In the genomic region with DNA sequence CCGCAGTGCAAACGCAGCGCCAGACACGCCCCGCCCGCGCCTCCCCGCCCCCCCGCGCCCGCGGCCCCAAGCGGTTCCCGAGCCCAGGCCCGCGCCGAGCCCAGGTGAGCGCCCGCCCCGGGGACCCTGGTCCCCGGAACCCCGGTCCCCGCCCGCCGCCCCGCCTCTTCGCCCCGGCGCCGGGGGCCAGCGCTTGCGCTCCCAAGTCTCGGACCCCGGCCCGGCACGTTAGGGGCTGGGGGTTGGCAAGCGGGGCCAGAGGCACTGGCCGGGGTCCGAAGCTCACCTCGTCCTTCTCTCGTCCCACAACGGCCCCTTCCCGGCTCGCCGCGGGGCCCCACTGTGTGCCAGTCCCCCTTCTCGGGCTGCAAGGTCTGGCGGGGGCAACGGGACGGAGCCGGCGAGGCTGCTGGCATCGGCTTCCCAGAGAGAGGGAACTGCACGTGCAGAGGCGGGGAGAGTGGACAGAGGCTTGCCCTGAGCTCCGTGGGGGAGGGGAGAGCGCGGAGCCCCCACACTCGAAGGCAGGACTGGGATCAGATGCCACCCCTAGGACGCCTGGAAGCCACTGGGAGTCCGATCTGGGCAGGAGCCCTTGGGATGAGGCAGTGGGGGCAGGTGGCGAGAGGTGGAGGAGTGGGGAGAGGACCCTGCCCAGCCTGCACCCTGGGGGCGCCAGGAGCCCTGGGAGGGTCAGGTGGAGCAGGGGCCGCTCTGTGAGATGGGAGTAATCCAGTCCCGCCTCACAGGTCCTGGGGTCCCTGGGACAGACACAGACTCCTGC, we compare ENCODE assay signal across 1 cellular context.
TF ChIP-seq lines count a peak whose summit lies in the region.

No MANE protein-coding gene starts in this region.

TF ChIP-seq in HepG2, 621 proteins besides CTCF, POLR2A, EP300 and RAD21 (continued from another document and continues in another):
- TF ChIP-seq ZBTB21 (CRISPR knock-in tag; IDR thresholded peaks at IDR 0.05): no peak
- TF ChIP-seq SMAD1 (CRISPR knock-in tag; IDR thresholded peaks at IDR 0.05; ENCODE audit: borderline replicate concordance, low read depth): no peak
- TF ChIP-seq ZNF850 (CRISPR knock-in tag; conservative IDR thresholded peaks at IDR 0.05): no peak
- no peak for TF ChIP-seq MYNN (CRISPR knock-in tag; IDR thresholded peaks at IDR 0.05; ENCODE audit: low read depth)
- TF ChIP-seq ZNF274 (CRISPR knock-in tag; IDR thresholded peaks at IDR 0.05): no peak
- TF ChIP-seq HIC2 (CRISPR knock-in tag; IDR thresholded peaks at IDR 0.05; ENCODE audit: low read depth): no peak; the same call in none of the 2 replicates
- no peak for TF ChIP-seq TRIM24 (CRISPR knock-in tag; IDR thresholded peaks at IDR 0.05)
- no peak for TF ChIP-seq RFXAP (CRISPR knock-in tag; IDR thresholded peaks at IDR 0.05; ENCODE audit: borderline replicate concordance)
- no peak for TF ChIP-seq REL (CRISPR knock-in tag; conservative IDR thresholded peaks at IDR 0.05)
- TF ChIP-seq IKZF1 (IDR thresholded peaks at IDR 0.05): no peak
- TF ChIP-seq ATF6 (CRISPR knock-in tag; conservative IDR thresholded peaks at IDR 0.05): no peak
- no peak for TF ChIP-seq ZNF24 (IDR thresholded peaks at IDR 0.05)
- TF ChIP-seq, protein P1, sequence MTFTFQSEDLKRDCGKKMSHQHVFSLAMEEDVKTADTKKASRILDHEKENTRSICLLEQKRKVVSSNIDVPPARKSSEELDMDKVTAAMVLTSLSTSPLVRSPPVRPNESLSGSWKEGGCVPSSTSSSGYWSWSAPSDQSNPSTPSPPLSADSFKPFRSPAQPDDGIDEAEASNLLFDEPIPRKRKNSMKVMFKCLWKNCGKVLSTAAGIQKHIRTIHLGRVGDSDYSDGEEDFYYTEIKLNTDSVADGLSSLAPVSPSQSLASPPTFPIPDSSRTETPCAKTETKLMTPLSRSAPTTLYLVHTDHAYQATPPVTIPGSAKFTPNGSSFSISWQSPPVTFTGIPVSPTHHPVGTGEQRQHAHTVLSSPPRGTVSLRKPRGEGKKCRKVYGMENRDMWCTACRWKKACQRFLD (CRISPR knock-in tag; IDR thresholded peaks at IDR 0.05; ENCODE audit: borderline replicate concordance): no peak
- TF ChIP-seq ZNF670 (CRISPR knock-in tag; IDR thresholded peaks at IDR 0.05; ENCODE audit: borderline replicate concordance): no peak
- TF ChIP-seq, protein P2, sequence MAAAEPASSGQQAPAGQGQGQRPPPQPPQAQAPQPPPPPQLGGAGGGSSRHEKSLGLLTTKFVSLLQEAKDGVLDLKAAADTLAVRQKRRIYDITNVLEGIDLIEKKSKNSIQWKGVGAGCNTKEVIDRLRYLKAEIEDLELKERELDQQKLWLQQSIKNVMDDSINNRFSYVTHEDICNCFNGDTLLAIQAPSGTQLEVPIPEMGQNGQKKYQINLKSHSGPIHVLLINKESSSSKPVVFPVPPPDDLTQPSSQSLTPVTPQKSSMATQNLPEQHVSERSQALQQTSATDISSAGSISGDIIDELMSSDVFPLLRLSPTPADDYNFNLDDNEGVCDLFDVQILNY (CRISPR knock-in tag; conservative IDR thresholded peaks at IDR 0.05): no peak
- TF ChIP-seq ZNF709 (CRISPR knock-in tag; IDR thresholded peaks at IDR 0.05): peak; percentile 59; the same call in 1 of the 2 replicates
- no peak for TF ChIP-seq ZNF138 (CRISPR knock-in tag; IDR thresholded peaks at IDR 0.05; ENCODE audit: low read depth)
- TF ChIP-seq TEF (CRISPR knock-in tag; IDR thresholded peaks at IDR 0.05): no peak
- TF ChIP-seq SETDB1 (CRISPR knock-in tag; IDR thresholded peaks at IDR 0.05; ENCODE audit: borderline replicate concordance): no peak
- no peak for TF ChIP-seq ZMYM2 (CRISPR knock-in tag; IDR thresholded peaks at IDR 0.05)
- TF ChIP-seq SIX1 (CRISPR knock-in tag; IDR thresholded peaks at IDR 0.05; ENCODE audit: borderline replicate concordance): no peak
- TF ChIP-seq ZNF180 (CRISPR knock-in tag; IDR thresholded peaks at IDR 0.05; ENCODE audit: borderline replicate concordance, low read depth): no peak
- no peak for TF ChIP-seq ZNF550 (CRISPR knock-in tag; IDR thresholded peaks at IDR 0.05; ENCODE audit: borderline replicate concordance)
- no peak for TF ChIP-seq TCF12 (IDR thresholded peaks at IDR 0.05)
- no peak for TF ChIP-seq TCF12 (CRISPR knock-in tag; IDR thresholded peaks at IDR 0.05)
- peak; percentile 65; the same call in 1 of the 2 replicates for TF ChIP-seq MYC (CRISPR knock-in tag; IDR thresholded peaks at IDR 0.05; ENCODE audit: borderline replicate concordance)
- TF ChIP-seq PCBP2 (optimal IDR thresholded peaks at IDR 0.05; ENCODE audit: low read depth, low read length, poor library complexity, severe bottlenecking): no peak
- peak; percentile 23; the same call in 1 of the 2 replicates for TF ChIP-seq ZNF678 (CRISPR knock-in tag; IDR thresholded peaks at IDR 0.05)
- no peak for TF ChIP-seq KLF16 (CRISPR knock-in tag; IDR thresholded peaks at IDR 0.05)
- no peak for TF ChIP-seq ZBTB43 (CRISPR knock-in tag; conservative IDR thresholded peaks at IDR 0.05)
- TF ChIP-seq DRAP1 (CRISPR knock-in tag; IDR thresholded peaks at IDR 0.05): no peak
- no peak for TF ChIP-seq CREB1 (IDR thresholded peaks at IDR 0.05)
- TF ChIP-seq CREB1 (CRISPR knock-in tag; IDR thresholded peaks at IDR 0.05): no peak
- no peak for TF ChIP-seq PHF8 (CRISPR knock-in tag; IDR thresholded peaks at IDR 0.05)
- no peak for TF ChIP-seq ZSCAN12 (CRISPR knock-in tag; IDR thresholded peaks at IDR 0.05)
- TF ChIP-seq ZNF598 (CRISPR knock-in tag; IDR thresholded peaks at IDR 0.05; ENCODE audit: borderline replicate concordance): no peak
- no peak for TF ChIP-seq NFE2L1 (CRISPR knock-in tag; IDR thresholded peaks at IDR 0.05; ENCODE audit: borderline replicate concordance)
- TF ChIP-seq ONECUT2 (CRISPR knock-in tag; IDR thresholded peaks at IDR 0.05): no peak
- no peak for TF ChIP-seq HMG20A (CRISPR knock-in tag; IDR thresholded peaks at IDR 0.05; ENCODE audit: borderline replicate concordance)
- TF ChIP-seq ZNF354B (CRISPR knock-in tag; IDR thresholded peaks at IDR 0.05): no peak
- TF ChIP-seq UBTF (CRISPR knock-in tag; IDR thresholded peaks at IDR 0.05): 0 out of 2 replicates have a peak, but pooled peaks have one; percentile 30
- no peak for TF ChIP-seq ZFX (CRISPR knock-in tag; IDR thresholded peaks at IDR 0.05; ENCODE audit: low read depth)
- TF ChIP-seq ZNF136 (CRISPR knock-in tag; IDR thresholded peaks at IDR 0.05; ENCODE audit: low read depth): no peak
- TF ChIP-seq FOSL1 (CRISPR knock-in tag; IDR thresholded peaks at IDR 0.05; ENCODE audit: borderline replicate concordance): no peak
- TF ChIP-seq JUNB (CRISPR knock-in tag; IDR thresholded peaks at IDR 0.05; ENCODE audit: borderline replicate concordance): no peak
- TF ChIP-seq ZNF160 (CRISPR knock-in tag; IDR thresholded peaks at IDR 0.05): no peak
- TF ChIP-seq, protein P3, sequence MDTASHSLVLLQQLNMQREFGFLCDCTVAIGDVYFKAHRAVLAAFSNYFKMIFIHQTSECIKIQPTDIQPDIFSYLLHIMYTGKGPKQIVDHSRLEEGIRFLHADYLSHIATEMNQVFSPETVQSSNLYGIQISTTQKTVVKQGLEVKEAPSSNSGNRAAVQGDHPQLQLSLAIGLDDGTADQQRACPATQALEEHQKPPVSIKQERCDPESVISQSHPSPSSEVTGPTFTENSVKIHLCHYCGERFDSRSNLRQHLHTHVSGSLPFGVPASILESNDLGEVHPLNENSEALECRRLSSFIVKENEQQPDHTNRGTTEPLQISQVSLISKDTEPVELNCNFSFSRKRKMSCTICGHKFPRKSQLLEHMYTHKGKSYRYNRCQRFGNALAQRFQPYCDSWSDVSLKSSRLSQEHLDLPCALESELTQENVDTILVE (CRISPR knock-in tag; IDR thresholded peaks at IDR 0.05): no peak
- TF ChIP-seq MED1 (CRISPR knock-in tag; IDR thresholded peaks at IDR 0.05): peak; percentile 38; the same call in 1 of the 2 replicates
- no peak for TF ChIP-seq ZNF589 (CRISPR knock-in tag; conservative IDR thresholded peaks at IDR 0.05)
- TF ChIP-seq NR2C2 (CRISPR knock-in tag; IDR thresholded peaks at IDR 0.05; ENCODE audit: borderline replicate concordance): no peak
- no peak for TF ChIP-seq TFAP4 (IDR thresholded peaks at IDR 0.05; ENCODE audit: borderline replicate concordance, low read depth)
- no peak for TF ChIP-seq AGO1 (IDR thresholded peaks at IDR 0.05; ENCODE audit: low read depth, low read length, poor library complexity, severe bottlenecking)
- TF ChIP-seq DBP (CRISPR knock-in tag; IDR thresholded peaks at IDR 0.05; ENCODE audit: not compliant biosample characterization): no peak
- TF ChIP-seq SOX5 (CRISPR knock-in tag; IDR thresholded peaks at IDR 0.05; ENCODE audit: borderline replicate concordance): no peak
- no peak for TF ChIP-seq SATB2 (CRISPR knock-in tag; IDR thresholded peaks at IDR 0.05)
- TF ChIP-seq U2AF2 (IDR thresholded peaks at IDR 0.05; ENCODE audit: low read depth, low read length): no peak
- 0 out of 2 replicates have a peak, but pooled peaks have one; percentile 24 for TF ChIP-seq DMAP1 (CRISPR knock-in tag; IDR thresholded peaks at IDR 0.05)
